8 cellular contexts compared by ENCODE assay signal in genomic region chr12:68332726-68333630, GRCh38. TPM values are rescaled to one million over a fixed set of nuclear protein-coding genes. Genes with fewer than 3 reads are reported as not detected.
A peak's percentile ranks its signal among the peaks of the same experiment; 100 is the strongest.
DNase-seq lines count a peak whose midpoint lies in the region; ATAC-seq and TF ChIP-seq lines count a peak whose summit lies in the region.

No MANE protein-coding gene starts in this region.

- peaks cover 4% of the 10 kb centered on the region for H3K27me3 Mint-ChIP-seq in activated CD8-positive, alpha-beta T cell treated with anti-CD3 and anti-CD28 coated beads, Interleukin-2, amount 10 ng/mL, durations not matched to agents 7 days and 5 days (ENCODE audit: low read depth)

- TF ChIP-seq CTCF in stomach (IDR thresholded peaks at IDR 0.05): no peak

- H3K4me1 ChIP-seq in stomach: peaks cover 0 to 40% (median 24%) of the 10 kb centered on the region in 4 donors

- H3K27ac Mint-ChIP-seq in activated CD8-positive, alpha-beta T cell treated with anti-CD3 and anti-CD28 coated beads, Interleukin-2, amount 10 ng/mL, durations not matched to agents 7 days and 5 days: peak overlapping the region; percentile 77

- 46 to 51% (median 50%) methylated on average over 18 of the region's 18 CpGs for WGBS in stomach, 5 donors

- H3K4me1 Mint-ChIP-seq in activated CD8-positive, alpha-beta T cell treated with anti-CD3 and anti-CD28 coated beads, Interleukin-2, amount 10 ng/mL, durations not matched to agents 7 days and 5 days (ENCODE audit: low read depth): peaks cover 43% of the 10 kb centered on the region

- no peaks in the 10 kb centered on the region for H3K27me3 ChIP-seq in stomach

- peak; percentile 57 for DNase-seq in SIG-M5 treated with dmso at 0.1 percent for 504 hours (lab: John Stamatoyannopoulos, UW; ENCODE audit: unreplicated experiment)
- DNase-seq in SIG-M5 (lab: John Stamatoyannopoulos, UW): no peak
- DNase-seq in activated CD8-positive, alpha-beta T cell treated with anti-CD3 and anti-CD28 coated beads, Interleukin-2, amount 10 ng/mL, durations not matched to agents 7 days and 5 days: no peak
- DNase-seq in stomach: no peak
- DNase-seq in effector CD4-positive, alpha-beta T cell: no peak
- DNase-seq in DMS79 (lab: John Stamatoyannopoulos, UW): no peak
- no peak for DNase-seq in activated CD8-positive, alpha-beta memory T cell treated with anti-CD3 and anti-CD28 coated beads for 24 hours

- POLR2A ChIA-PET in activated CD8-positive, alpha-beta T cell treated with anti-CD3 and anti-CD28 coated beads, Interleukin-2, amount 10 ng/mL, durations not matched to agents 7 days and 5 days (lab: Charles Lee): interaction anchor here (0.6 to 1.0 kb wide), 2 partner anchors 32 to 43 kb away, joined by 3 to 4 read pairs; no protein-coding TSS in a partner anchor

- no peak for TF ChIP-seq POLR2A in stomach (IDR thresholded peaks at IDR 0.05)

- peak overlapping the region; percentile 58 to 83 (median 82) for H3K27ac ChIP-seq in stomach

- no peak for TF ChIP-seq EP300 in stomach (IDR thresholded peaks at IDR 0.05)

- peaks cover 7% of the 10 kb centered on the region for H3K36me3 Mint-ChIP-seq in activated CD8-positive, alpha-beta T cell treated with anti-CD3 and anti-CD28 coated beads, Interleukin-2, amount 10 ng/mL, durations not matched to agents 7 days and 5 days (ENCODE audit: low read depth)

- CTCF ChIA-PET in activated CD8-positive, alpha-beta T cell treated with anti-CD3 and anti-CD28 coated beads, Interleukin-2, amount 10 ng/mL, durations not matched to agents 7 days and 5 days (lab: Charles Lee): interaction anchor here (0.6 to 1.4 kb wide), 7 partner anchors 15 to 354 kb away, joined by 3 to 6 read pairs (median 4); partner anchors contain the start of gene NUP107

- H3K4me3 ChIP-seq in iPS-18c (ENCODE audit: insufficient read depth, low read depth, low read length): peak overlapping the region; percentile 61
- peak overlapping the region; percentile 74 to 95 (median 80) for H3K4me3 ChIP-seq in stomach

- peaks cover 0 to 7% (median 3%) of the 10 kb centered on the region in 4 donors for H3K36me3 ChIP-seq in stomach

- H3K9me3 Mint-ChIP-seq in activated CD8-positive, alpha-beta T cell treated with anti-CD3 and anti-CD28 coated beads, Interleukin-2, amount 10 ng/mL, durations not matched to agents 7 days and 5 days (ENCODE audit: insufficient read depth): no peaks in the 10 kb centered on the region

- intact Hi-C loops in stomach (cut with DNase I; ENCODE audit: low total_unique reads): no loop called here

- no peak for ATAC-seq in activated CD8-positive, alpha-beta T cell treated with anti-CD3 and anti-CD28 coated beads, Interleukin-2, amount 10 ng/mL, durations not matched to agents 7 days and 5 days

- H3K9me3 ChIP-seq in iPS-18c (ENCODE audit: control insufficient read depth, insufficient read depth, low read length) (no peaks in the 10 kb centered on the region), stomach (no peaks in the 10 kb centered on the region)

- peak overlapping the region; percentile 83 for H3K4me3 Mint-ChIP-seq in activated CD8-positive, alpha-beta T cell treated with anti-CD3 and anti-CD28 coated beads, Interleukin-2, amount 10 ng/mL, durations not matched to agents 7 days and 5 days

RNA-seq across cellular contexts. Expression of gene MDM1, which starts 0.8 kb away (rescaled TPM):
- total RNA-seq in activated CD8-positive, alpha-beta T cell treated with anti-CD3 and anti-CD28 coated beads, Interleukin-2, amount 10 ng/mL, durations not matched to agents 7 days and 5 days: 10 to 100 TPM; 25.0 to 28.9 TPM
- total RNA-seq in stomach: 10 to 100 TPM in 4 of 5 donors, 1 to 10 TPM in 1; 5.8 to 41.4 (median 17.4) TPM
- polyA plus RNA-seq in stomach: 1 to 10 TPM; 3.9 to 9.0 (median 7.2) TPM
